Comparison of ENCODE assay signal across 15 cellular contexts in the genomic region with DNA sequence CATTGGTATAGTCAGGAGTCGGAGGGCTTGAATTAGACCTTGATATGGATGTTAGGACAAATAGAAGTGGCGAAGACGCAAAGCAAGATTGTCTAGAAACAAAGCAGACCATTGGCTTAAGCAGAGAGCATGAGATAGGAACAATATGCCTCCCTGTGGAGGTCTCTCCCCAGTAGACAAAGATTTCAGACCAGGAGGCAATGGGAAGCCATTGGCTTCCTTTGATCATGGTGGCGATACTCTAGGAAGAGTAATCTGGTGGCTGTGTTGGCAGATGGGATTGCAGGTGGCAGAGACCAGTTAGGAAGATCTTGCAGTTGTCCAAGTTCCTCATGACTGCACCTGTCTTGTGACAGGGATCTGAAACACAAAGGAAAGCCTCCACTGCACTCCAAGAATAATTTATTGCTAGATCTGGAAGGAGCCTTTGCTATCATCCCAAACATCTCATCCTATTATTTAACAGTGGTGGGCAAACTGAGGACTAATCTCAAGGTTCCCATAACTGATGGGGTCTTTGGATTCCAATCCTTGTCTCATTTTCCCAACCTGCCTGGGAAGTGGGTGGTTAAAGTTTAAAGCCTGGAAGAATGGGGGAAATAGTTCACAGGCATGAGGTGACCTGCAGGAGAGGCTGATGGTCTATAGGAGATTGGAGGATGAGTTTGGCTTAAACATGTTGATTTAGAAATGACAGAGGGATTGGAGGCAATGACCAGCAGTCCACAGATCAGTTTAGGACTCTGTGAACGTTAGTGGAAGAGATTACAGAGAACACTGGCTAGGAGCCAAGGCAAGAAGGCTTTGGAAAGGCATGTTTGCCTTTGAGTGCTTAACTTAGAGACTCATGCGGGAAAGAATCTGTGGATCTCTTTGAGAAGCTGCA. TPM values are rescaled to one million over a fixed set of nuclear protein-coding genes. Genes with fewer than 3 reads are reported as not detected.
DNase-seq lines count a peak whose midpoint lies in the region; ATAC-seq, FAIRE-seq and TF ChIP-seq lines count a peak whose summit lies in the region.
"Had no signal": no experiment of that assay in that cellular context is flagged by ENCODE, and none has a peak within 500 bp of the region (broad histone marks: within the 10 kb centered on the region; RNA-seq: fewer than 3 reads in every experiment).

No MANE protein-coding gene starts in this region.

- DNase-seq in HUDEP-2 (lab: John Stamatoyannopoulos, UW; ENCODE audit: unreplicated experiment in 76 of 76) (peak in 45 of 76 experiments; percentile 1 to 60 (median 30)), NCI-H82 treated with DMSO at 0.1 percent for 48 hours (lab: John Stamatoyannopoulos, UW; ENCODE audit: unreplicated experiment) (peak; percentile 48), fibroblast of pulmonary artery (ENCODE audit: low read depth) (peak; percentile 14), pancreas (peak in 3 of 6 donors; percentile 23 to 29 (median 26)), glomerular visceral epithelial cell (ENCODE audit: extremely low spot score) (no peak)
- no peak for DNase-seq in natural killer cell treated with Interleukin-12 subunit alpha and Interleukin-12 subunit beta and Interleukin-15 and Interleukin-18, amount 100 ng/mL, for 72 hours (ENCODE audit: low spot score)
- DNase-seq: HFFc6, islet precursor cell, NCI-H2107, SHP77 treated with DMSO at 0.1 percent for 48 hours had no signal

- FAIRE-seq in pancreas (lab: Jason Lieb, UNC): no peak

- H3K4me3 ChIP-seq in fibroblast of pulmonary artery (replicated peaks; ENCODE audit: low read depth, low read length) (no peak overlapping the region), pancreas (no peak overlapping the region)
- H3K4me3 ChIP-seq: coronary artery had no signal

- peaks cover 0 to 9% (median 5%) of the 10 kb centered on the region in 3 donors for H3K4me1 ChIP-seq in pancreas

- 65% methylated on average over 6 of the region's 6 CpGs for WGBS in pancreas, 2 donors

- TF ChIP-seq CTCF in fibroblast of pulmonary artery (IDR thresholded peaks at IDR 0.05; ENCODE audit: low read length, missing control alignments): no peak
- no peak for TF ChIP-seq CTCF in pancreas (IDR thresholded peaks at IDR 0.05)

- H3K27me3 ChIP-seq in pancreas: no peaks in the 10 kb centered on the region

- H3K9me3 Mint-ChIP-seq in natural killer cell treated with Interleukin-12 subunit alpha and Interleukin-12 subunit beta and Interleukin-15 and Interleukin-18, amount 100 ng/mL, for 72 hours: no peaks in the 10 kb centered on the region
- H3K9me3 Mint-ChIP-seq: HFFc6 had no signal

- no peak overlapping the region for H3K27ac Mint-ChIP-seq in natural killer cell treated with Interleukin-12 subunit alpha and Interleukin-12 subunit beta and Interleukin-15 and Interleukin-18, amount 100 ng/mL, for 72 hours
- H3K27ac Mint-ChIP-seq: B cell, HFFc6 had no signal

- no peak overlapping the region for H3K4me3 Mint-ChIP-seq in natural killer cell treated with Interleukin-12 subunit alpha and Interleukin-12 subunit beta and Interleukin-15 and Interleukin-18, amount 100 ng/mL, for 72 hours
- H3K4me3 Mint-ChIP-seq: B cell, HFFc6 had no signal

- no peaks in the 10 kb centered on the region for H3K4me1 Mint-ChIP-seq in natural killer cell treated with Interleukin-12 subunit alpha and Interleukin-12 subunit beta and Interleukin-15 and Interleukin-18, amount 100 ng/mL, for 72 hours (ENCODE audit: low read depth in 2 of 2)

- no peaks in the 10 kb centered on the region for H3K36me3 ChIP-seq in pancreas

- intact Hi-C loops in pancreas (cut with DNase I): no loop called here

- ATAC-seq in pancreas: peak; percentile 30 to 49 (median 34)
- no peak for ATAC-seq in natural killer cell treated with Interleukin-12 subunit alpha and Interleukin-12 subunit beta and Interleukin-15 and Interleukin-18, amount 100 ng/mL, for 72 hours
- ATAC-seq in HG02610 (IDR thresholded peaks at IDR 0.05; ENCODE audit: unreplicated experiment): no peak

- H3K27me3 Mint-ChIP-seq in natural killer cell treated with Interleukin-12 subunit alpha and Interleukin-12 subunit beta and Interleukin-15 and Interleukin-18, amount 100 ng/mL, for 72 hours: peaks cover 6% of the 10 kb centered on the region in 2 donors
- H3K27me3 Mint-ChIP-seq: B cell had no signal

- no peaks in the 10 kb centered on the region for H3K9me3 ChIP-seq in pancreas

- no peak overlapping the region for H3K27ac ChIP-seq in pancreas
- H3K27ac ChIP-seq: coronary artery, epithelial cell of prostate had no signal

- no peaks in the 10 kb centered on the region for H3K36me3 Mint-ChIP-seq in natural killer cell treated with Interleukin-12 subunit alpha and Interleukin-12 subunit beta and Interleukin-15 and Interleukin-18, amount 100 ng/mL, for 72 hours

RNA-seq across cellular contexts. Expression of gene HLF, which starts 37.0 kb away (rescaled TPM):
- total RNA-seq in pancreas: 1 to 10 TPM; 1.4 to 4.6 (median 2.2) TPM
- 1 to 10 TPM; 1.2 to 4.4 TPM for polyA plus RNA-seq in pancreas
- 1 to 10 TPM in 1 of 2 donors, under 1 TPM in 1; 0.21 to 1.4 TPM for total RNA-seq in natural killer cell treated with Interleukin-12 subunit alpha and Interleukin-12 subunit beta and Interleukin-15 and Interleukin-18, amount 100 ng/mL, for 72 hours
- total RNA-seq: B cell, glomerular endothelial cell, HFFc6 had no signal

Comparison
In these comparisons a context has a peak if more than half of its experiments do, and no peak if none do; other contexts are left out.
1. DNase-seq: peak in HUDEP-2 (45 of 76), NCI-H82 treated with DMSO at 0.1 percent for 48 hours (single experiment) and fibroblast of pulmonary artery (single experiment); none in glomerular visceral epithelial cell (single experiment) and natural killer cell treated with Interleukin-12 subunit alpha and Interleukin-12 subunit beta and Interleukin-15 and Interleukin-18, amount 100 ng/mL, for 72 hours (single experiment).
2. ATAC-seq: peak in pancreas (4 of 4); none in natural killer cell treated with Interleukin-12 subunit alpha and Interleukin-12 subunit beta and Interleukin-15 and Interleukin-18, amount 100 ng/mL, for 72 hours (0 of 2) and HG02610 (single experiment).